Comparison of ENCODE assay signal across 8 cellular contexts in the genomic region with DNA sequence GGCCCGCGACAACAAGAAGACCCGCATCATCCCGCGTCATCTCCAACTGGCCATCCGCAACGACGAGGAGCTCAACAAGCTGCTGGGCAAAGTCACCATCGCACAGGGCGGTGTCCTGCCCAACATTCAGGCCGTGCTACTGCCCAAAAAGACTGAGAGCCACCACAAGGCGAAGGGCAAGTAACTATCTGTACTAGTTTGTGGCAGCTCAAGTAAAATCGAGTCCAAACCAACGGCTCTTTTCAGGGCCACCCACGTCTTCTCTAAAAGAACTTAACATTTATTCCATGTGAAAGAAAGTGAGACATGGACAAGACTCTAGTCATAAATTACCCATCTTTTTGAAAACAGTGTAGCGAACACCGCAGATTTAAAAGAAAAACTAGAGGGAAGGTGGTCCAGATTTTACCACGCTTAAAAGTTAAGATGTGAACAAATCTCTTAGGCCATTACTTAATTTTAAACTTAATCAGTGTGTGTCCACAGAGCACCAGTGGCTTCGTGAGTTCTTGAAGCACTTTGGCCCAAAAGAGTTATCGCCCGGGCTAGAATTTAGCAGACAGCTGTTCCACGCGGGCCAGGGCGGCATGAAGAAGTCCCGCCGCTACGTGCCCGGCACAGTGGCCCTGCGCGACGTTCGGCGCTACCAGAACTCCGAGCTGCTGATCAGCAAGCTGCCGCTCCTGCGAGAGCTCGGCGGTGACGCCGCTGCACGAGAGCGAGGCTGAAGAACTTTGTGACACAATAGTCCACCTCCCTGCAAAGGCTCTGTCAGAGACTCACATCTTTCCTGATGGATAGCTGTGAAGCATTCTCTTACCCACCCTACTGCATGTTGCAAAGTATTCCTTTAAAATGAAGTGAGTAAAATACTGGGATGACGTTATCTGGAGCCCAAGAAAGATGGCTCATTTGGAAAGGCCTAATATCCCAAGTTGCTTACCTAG.
DNase-seq lines count a peak whose midpoint lies in the region; ATAC-seq and TF ChIP-seq lines count a peak whose summit lies in the region.

No MANE protein-coding gene starts in this region.

- H3K9me3 ChIP-seq in HUES48 (ENCODE audit: control insufficient read depth, insufficient read depth, low read length): no peaks in the 10 kb centered on the region
- no peaks in the 10 kb centered on the region for H3K9me3 ChIP-seq in cardiac muscle cell (ENCODE audit: low read depth)

- H3K4me1 ChIP-seq in HUES48 (ENCODE audit: control insufficient read depth, insufficient read depth, low read length) (peaks cover 46% of the 10 kb centered on the region), cardiac muscle cell (ENCODE audit: low read depth) (peaks cover 9% of the 10 kb centered on the region)

- H3K36me3 ChIP-seq in HUES48 (ENCODE audit: control insufficient read depth, insufficient read depth, low read length) (peaks cover 16% of the 10 kb centered on the region), cardiac muscle cell (no peaks in the 10 kb centered on the region)

- no peak for ATAC-seq in GM21367 (IDR thresholded peaks at IDR 0.05; ENCODE audit: unreplicated experiment)

- H3K27me3 ChIP-seq in HUES48 (ENCODE audit: control insufficient read depth, insufficient read depth, low read length) (no peaks in the 10 kb centered on the region), cardiac muscle cell (no peaks in the 10 kb centered on the region)

- H3K4me3 ChIP-seq in HUES48 (ENCODE audit: low read depth, low read length) (peak overlapping the region; percentile 84), cardiac muscle cell (peak overlapping the region; percentile 43)

- peak overlapping the region; percentile 99 for H3K27ac ChIP-seq in HUES48 (ENCODE audit: low read depth, low read length)
- H3K27ac ChIP-seq in cardiac muscle cell: peak overlapping the region; percentile 87

- DNase-seq in NCI-H1092 treated with DMSO at 0.1 percent for 48 hours (lab: John Stamatoyannopoulos, UW) (peak; percentile 45), NCI-H1092 (lab: John Stamatoyannopoulos, UW) (no peak), SIG-M5 (lab: John Stamatoyannopoulos, UW) (peak; percentile 50), cardiac muscle cell (ENCODE audit: low read depth in 1 of 2, low spot score in 1 of 2) (peak; percentile 67 to 84), renal cortical epithelial cell (ENCODE audit: low read depth) (peak; percentile 61)
- DNase-seq in activated naive CD4-positive, alpha-beta T cell (lab: John Stamatoyannopoulos, UW): peak; percentile 11 to 68 (median 46)

- no peak for TF ChIP-seq CTCF in cardiac muscle cell (IDR thresholded peaks at IDR 0.05; ENCODE audit: low read depth, low read length)

- peak overlapping the region; percentile 99 for H3K9ac ChIP-seq in HUES48 (ENCODE audit: low read depth, low read length)
